28 cellular contexts compared by ENCODE assay signal in the genomic region with DNA sequence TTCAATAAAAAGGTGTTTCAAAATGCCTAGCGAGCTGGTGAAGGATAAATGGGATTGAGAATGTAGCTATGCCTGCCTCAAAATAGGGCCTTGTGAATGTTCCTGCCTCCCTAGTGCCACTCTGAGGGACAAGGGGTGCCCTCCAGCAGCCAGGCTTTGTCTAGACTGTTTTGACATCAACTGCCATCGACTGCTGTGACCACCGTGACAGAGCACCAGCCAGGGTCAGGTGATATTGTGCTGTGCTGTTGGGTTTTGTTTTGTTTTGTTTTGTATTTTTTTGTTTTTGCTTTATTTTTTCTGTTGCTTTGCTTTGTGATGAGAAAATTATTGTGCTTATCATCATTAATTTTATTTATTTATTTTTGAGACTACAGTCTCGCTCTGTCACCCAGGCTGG.
A peak's percentile ranks its signal among the peaks of the same experiment; 100 is the strongest.
DNase-seq lines count a peak whose midpoint lies in the region; ATAC-seq and TF ChIP-seq lines count a peak whose summit lies in the region.
"Had no signal": no experiment of that assay in that cellular context is flagged by ENCODE, and none has a peak within 500 bp of the region (broad histone marks: within the 10 kb centered on the region; RNA-seq: fewer than 3 reads in every experiment).

No MANE protein-coding gene starts in this region.

- no peaks in the 10 kb centered on the region for H3K79me2 ChIP-seq in H9 (ENCODE audit: insufficient read depth, low read length)

- no peak overlapping the region for H3K4ac ChIP-seq in H9 (ENCODE audit: low read depth, low read length)

- no peaks in the 10 kb centered on the region for H3K9me3 ChIP-seq in H9 (ENCODE audit: control insufficient read depth, low read depth, low read length)
- no peaks in the 10 kb centered on the region for H3K9me3 ChIP-seq in endodermal cell (ENCODE audit: control insufficient read depth, low read length)
- H3K9me3 ChIP-seq in gastrocnemius medialis = no peaks in the 10 kb centered on the region
- H3K9me3 ChIP-seq: BE2C, HAP-1 had no signal

- H3K36me3 ChIP-seq in endodermal cell (ENCODE audit: control insufficient read depth, insufficient read depth, low read length) = peaks cover 5% of the 10 kb centered on the region
- no peaks in the 10 kb centered on the region for H3K36me3 ChIP-seq in gastrocnemius medialis
- H3K36me3 ChIP-seq: BE2C, HAP-1 had no signal

- H3K56ac ChIP-seq in H9 (ENCODE audit: insufficient read length, low read depth, low read length) = no peak overlapping the region

- TF ChIP-seq CTCF in H9 (conservative IDR thresholded peaks at IDR 0.05) = no peak
- no peak for TF ChIP-seq CTCF in endodermal cell (conservative IDR thresholded peaks at IDR 0.05)
- no peak for TF ChIP-seq CTCF in gastrocnemius medialis (IDR thresholded peaks at IDR 0.05 in 4 of 5, conservative IDR thresholded peaks at IDR 0.05 in 1 of 5)

- no peak overlapping the region for H2BK20ac ChIP-seq in H9 (ENCODE audit: low read depth, low read length, poor library complexity, severe bottlenecking)

- no peak overlapping the region for H4K5ac ChIP-seq in H9 (ENCODE audit: insufficient read length, low read depth, low read length)

- ATAC-seq in sciatic nerve = no peak
- ATAC-seq in gastrocnemius medialis = no peak
- ATAC-seq: GM23338, PC-3 had no signal

- intact Hi-C loops in activated CD4-positive, alpha-beta memory T cell treated with anti-CD3 and anti-CD28 coated beads for 36 hours (cut with micrococcal nuclease) = no loop called here
- intact Hi-C loops in sciatic nerve (cut with DNase I) = loop anchor here (10.0 kb wide), 1 partner anchor 52 kb away; no protein-coding TSS in a partner anchor
- intact Hi-C loops in gastrocnemius medialis (cut with DNase I; ENCODE audit: low total_unique reads) = no loop called here

- H3K4me1 Mint-ChIP-seq in activated CD4-positive, alpha-beta memory T cell treated with anti-CD3 and anti-CD28 coated beads for 36 hours (ENCODE audit: low read depth) = peaks cover 10% of the 10 kb centered on the region
- peaks cover 10% of the 10 kb centered on the region for H3K4me1 Mint-ChIP-seq in activated CD4-positive, alpha-beta memory T cell treated with anti-CD3 and anti-CD28 coated beads, Interleukin-2, amount 10 ng/mL, durations not matched to agents 7 days and 5 days
- H3K4me1 Mint-ChIP-seq in H9 (peaks cover 16 to 20% of the 10 kb centered on the region in 2 experiments), endodermal cell (peaks cover 38% of the 10 kb centered on the region)

- H3K27me3 Mint-ChIP-seq in activated CD4-positive, alpha-beta memory T cell treated with anti-CD3 and anti-CD28 coated beads for 36 hours = peaks cover 24% of the 10 kb centered on the region
- H3K27me3 Mint-ChIP-seq in activated CD4-positive, alpha-beta memory T cell treated with anti-CD3 and anti-CD28 coated beads, Interleukin-2, amount 10 ng/mL, durations not matched to agents 7 days and 5 days = peaks cover 33% of the 10 kb centered on the region
- H3K27me3 Mint-ChIP-seq in H9 (ENCODE audit: low read depth) (peaks cover 35% of the 10 kb centered on the region), endodermal cell (ENCODE audit: insufficient read depth) (peaks cover 3% of the 10 kb centered on the region)

- no peak overlapping the region for H3K9ac ChIP-seq in H9 (ENCODE audit: extremely low read depth, insufficient read length, low read length)
- no peak overlapping the region for H3K9ac ChIP-seq in endodermal cell (ENCODE audit: extremely low read depth, low read length, poor library complexity, severe bottlenecking)
- H3K9ac ChIP-seq: KMS-11 had no signal

- no peak overlapping the region for H3K27ac ChIP-seq in H9 (ENCODE audit: insufficient read length, low read depth, low read length)
- H3K27ac ChIP-seq in endodermal cell (ENCODE audit: low read depth, low read length) = no peak overlapping the region
- no peak overlapping the region for H3K27ac ChIP-seq in gastrocnemius medialis
- H3K27ac ChIP-seq: 22Rv1, KMS-11 had no signal

- peaks cover 8% of the 10 kb centered on the region; the same call in 1 of the 2 replicates for H3K27me3 ChIP-seq in H9 (ENCODE audit: insufficient read depth, low read length)
- no peaks in the 10 kb centered on the region for H3K27me3 ChIP-seq in endodermal cell (ENCODE audit: control insufficient read depth, insufficient read depth, low read length, poor library complexity, severe bottlenecking)
- no peaks in the 10 kb centered on the region for H3K27me3 ChIP-seq in gastrocnemius medialis
- H3K27me3 ChIP-seq: BE2C had no signal

- no peak overlapping the region for H3K4me2 ChIP-seq in H9 (ENCODE audit: insufficient read depth, insufficient read length, low read length)
- H3K4me2 ChIP-seq: GM23338, KMS-11 had no signal

- H3T11ph ChIP-seq in H9 (ENCODE audit: low read length) = no peak overlapping the region

- no peak overlapping the region for H3K14ac ChIP-seq in H9 (ENCODE audit: insufficient read depth, low read length)

- no peak overlapping the region for H3K4me3 Mint-ChIP-seq in activated CD4-positive, alpha-beta memory T cell treated with anti-CD3 and anti-CD28 coated beads for 36 hours
- no peak overlapping the region for H3K4me3 Mint-ChIP-seq in activated CD4-positive, alpha-beta memory T cell treated with anti-CD3 and anti-CD28 coated beads, Interleukin-2, amount 10 ng/mL, durations not matched to agents 7 days and 5 days
- H3K4me3 Mint-ChIP-seq in H9 (no peak overlapping the region), endodermal cell (no peak overlapping the region)
- H3K4me3 Mint-ChIP-seq: CD14-positive monocyte; CD8-positive, alpha-beta memory T cell; GM23338; IgD-negative memory B cell had no signal

- no peak for TF ChIP-seq POLR2A in gastrocnemius medialis (IDR thresholded peaks at IDR 0.05)

- POLR2A ChIA-PET in activated CD4-positive, alpha-beta memory T cell treated with anti-CD3 and anti-CD28 coated beads for 36 hours (lab: Charles Lee) = no interaction called here
- POLR2A ChIA-PET in activated CD4-positive, alpha-beta memory T cell treated with anti-CD3 and anti-CD28 coated beads, Interleukin-2, amount 10 ng/mL, durations not matched to agents 7 days and 5 days (lab: Charles Lee) = no interaction called here

- H3K79me1 ChIP-seq in H9 (ENCODE audit: insufficient read depth, low read depth, low read length, poor library complexity, severe bottlenecking) = no peaks in the 10 kb centered on the region

- no peak overlapping the region for H2BK15ac ChIP-seq in H9 (ENCODE audit: low read depth, low read length)

- no peak overlapping the region for H4K91ac ChIP-seq in H9 (ENCODE audit: insufficient read length, low read depth, low read length)

- no peak overlapping the region for H2AFZ ChIP-seq in H9 (ENCODE audit: low read length)
- H2AFZ ChIP-seq: GM23338 had no signal

- no peak overlapping the region for H2BK120ac ChIP-seq in H9 (ENCODE audit: low read depth, low read length, poor library complexity, severe bottlenecking)

- H4K8ac ChIP-seq in H9 (replicated peaks; ENCODE audit: insufficient read length, low read depth, low read length) = no peak overlapping the region

- CTCF ChIA-PET in activated CD4-positive, alpha-beta memory T cell treated with anti-CD3 and anti-CD28 coated beads for 36 hours (lab: Charles Lee) = no interaction called here
- CTCF ChIA-PET in activated CD4-positive, alpha-beta memory T cell treated with anti-CD3 and anti-CD28 coated beads, Interleukin-2, amount 10 ng/mL, durations not matched to agents 7 days and 5 days (lab: Charles Lee) = interaction anchor here (2.2 kb wide), 1 partner anchor 244 kb away, joined by 5 read pairs; no protein-coding TSS in a partner anchor

- peak; percentile 2 for DNase-seq in activated CD4-positive, alpha-beta memory T cell treated with anti-CD3 and anti-CD28 coated beads for 36 hours
- DNase-seq in activated CD4-positive, alpha-beta memory T cell treated with anti-CD3 and anti-CD28 coated beads, Interleukin-2, amount 10 ng/mL, durations not matched to agents 7 days and 5 days = no peak
- DNase-seq in H9 = peak; percentile 12
- DNase-seq in endodermal cell = peak; percentile 33
- DNase-seq in sciatic nerve (ENCODE audit: low spot score) = peak; percentile 26
- DNase-seq in gastrocnemius medialis = no peak
- no peak for DNase-seq in amygdala (lab: John Stamatoyannopoulos, UW)
- DNase-seq: BE2C; Calu3; CD8-positive, alpha-beta memory T cell; DMS79 treated with DMSO at 0.1 percent for 48 hours; GF-D8; MM.1S; NCI-H1417; NCI-H1694; NCI-H2029 treated with DMSO at 0.1 percent for 48 hours; NCI-H446 treated with DMSO at 0.1 percent for 48 hours; NCI-H526; NCI-H82; NK-92 treated with Interleukin-12 subunit alpha and Interleukin-12 subunit beta, amount 100 ng/mL, for 24 hours; PC-3; SHP77 treated with DMSO at 0.1 percent for 48 hours had no signal

- H3K18ac ChIP-seq in H9 (ENCODE audit: insufficient read length, low read depth, low read length) = no peak overlapping the region

- no peaks in the 10 kb centered on the region for H3K36me3 Mint-ChIP-seq in activated CD4-positive, alpha-beta memory T cell treated with anti-CD3 and anti-CD28 coated beads for 36 hours
- H3K36me3 Mint-ChIP-seq in activated CD4-positive, alpha-beta memory T cell treated with anti-CD3 and anti-CD28 coated beads, Interleukin-2, amount 10 ng/mL, durations not matched to agents 7 days and 5 days (ENCODE audit: low read depth) = no peaks in the 10 kb centered on the region
- H3K36me3 Mint-ChIP-seq in H9 (ENCODE audit: insufficient read depth in 1 of 3, low read depth in 3 of 3) (no peaks in the 10 kb centered on the region; a peak in 1 of 7 replicates), endodermal cell (ENCODE audit: low read depth) (peaks cover 8% of the 10 kb centered on the region)
- H3K36me3 Mint-ChIP-seq: CD8-positive, alpha-beta memory T cell; IgD-negative memory B cell had no signal

- H3K4me3 ChIP-seq in endodermal cell (ENCODE audit: low read length) (no peak overlapping the region), gastrocnemius medialis (no peak overlapping the region)
- H3K4me3 ChIP-seq: GM23338, HAP-1 had no signal

- H3K23me2 ChIP-seq in H9 (ENCODE audit: insufficient read length, low read depth, low read length, poor library complexity, severe bottlenecking) = peaks cover 5% of the 10 kb centered on the region

- no CpG with 5 or more reads among the region's 4 CpGs for whole genome bisulfite sequencing in H9 (ENCODE audit: extremely low coverage, insufficient read length, low lambda C conversion rate)
- 95 to 96% methylated on average over 2 to 4 of the region's 4 CpGs for WGBS in endodermal cell (ENCODE audit: insufficient coverage in 1 of 2, insufficient read length in 1 of 2), 2 experiments

- no peak overlapping the region for H2AK5ac ChIP-seq in H9 (ENCODE audit: insufficient read length, low read length)

- H4K20me1 ChIP-seq in H9 (ENCODE audit: control insufficient read depth, insufficient read depth, insufficient read length) = no peaks in the 10 kb centered on the region

- no peak overlapping the region for H2BK12ac ChIP-seq in H9 (ENCODE audit: insufficient read length, low read depth, low read length)

- no peak overlapping the region for H2BK5ac ChIP-seq in H9 (ENCODE audit: insufficient read length, low read length)

- H3K4me1 ChIP-seq in H9 (ENCODE audit: insufficient read depth, low read length) = no peaks in the 10 kb centered on the region
- peaks cover 27% of the 10 kb centered on the region for H3K4me1 ChIP-seq in endodermal cell (ENCODE audit: control insufficient read depth, insufficient read depth, low read length)
- peaks cover 0 to 11% of the 10 kb centered on the region in 2 donors for H3K4me1 ChIP-seq in gastrocnemius medialis

- H3K23ac ChIP-seq in H9 (ENCODE audit: insufficient read length, low read depth, low read length) = no peak overlapping the region

- in situ Hi-C loops in gastrocnemius medialis (cut with MboI; ENCODE audit: low sequenced_read_pairs in 4 of 4) = no loop called here

- no peak overlapping the region for H3K27ac Mint-ChIP-seq in activated CD4-positive, alpha-beta memory T cell treated with anti-CD3 and anti-CD28 coated beads for 36 hours
- no peak overlapping the region for H3K27ac Mint-ChIP-seq in activated CD4-positive, alpha-beta memory T cell treated with anti-CD3 and anti-CD28 coated beads, Interleukin-2, amount 10 ng/mL, durations not matched to agents 7 days and 5 days
- H3K27ac Mint-ChIP-seq in H9 = no peak overlapping the region
- H3K27ac Mint-ChIP-seq in endodermal cell = no peak overlapping the region
- H3K27ac Mint-ChIP-seq: CD14-positive monocyte, GM23338, IgD-negative memory B cell had no signal

- no peaks in the 10 kb centered on the region for H3K9me3 Mint-ChIP-seq in activated CD4-positive, alpha-beta memory T cell treated with anti-CD3 and anti-CD28 coated beads for 36 hours
- H3K9me3 Mint-ChIP-seq in activated CD4-positive, alpha-beta memory T cell treated with anti-CD3 and anti-CD28 coated beads, Interleukin-2, amount 10 ng/mL, durations not matched to agents 7 days and 5 days = no peaks in the 10 kb centered on the region
- H3K9me3 Mint-ChIP-seq in H9 (no peaks in the 10 kb centered on the region), endodermal cell (no peaks in the 10 kb centered on the region)
- H3K9me3 Mint-ChIP-seq: CD8-positive, alpha-beta memory T cell; GM23338; IgD-negative memory B cell had no signal

Comparison
In these comparisons a context has a peak if more than half of its experiments do, and no peak if none do; other contexts are left out.
1. DNase-seq: peak in activated CD4-positive, alpha-beta memory T cell treated with anti-CD3 and anti-CD28 coated beads for 36 hours (single experiment), H9 (single experiment), endodermal cell (single experiment) and sciatic nerve (single experiment); none in activated CD4-positive, alpha-beta memory T cell treated with anti-CD3 and anti-CD28 coated beads, Interleukin-2, amount 10 ng/mL, durations not matched to agents 7 days and 5 days (single experiment), gastrocnemius medialis (0 of 2) and amygdala (0 of 56).